In genomic region chr9:97397220-97397619, GRCh38 we compare ENCODE assay signal across 12 cellular contexts. TPM values are rescaled to one million over a fixed set of nuclear protein-coding genes. Genes with fewer than 3 reads are reported as not detected.
DNase-seq lines count a peak whose midpoint lies in the region; ATAC-seq, FAIRE-seq and TF ChIP-seq lines count a peak whose summit lies in the region.
"Had no signal": no experiment of that assay in that cellular context is flagged by ENCODE, and none has a peak within 500 bp of the region (broad histone marks: within the 10 kb centered on the region; RNA-seq: fewer than 3 reads in every experiment).

No MANE protein-coding gene starts in this region.

- H3K36me3 ChIP-seq in PC-3 (ENCODE audit: low read depth, low read length), result no peaks in the 10 kb centered on the region
- H3K36me3 ChIP-seq: heart right ventricle, right lobe of liver had no signal

- H3K27ac ChIP-seq in PC-3 (ENCODE audit: low read length), result peak overlapping the region; percentile 35
- H3K27ac ChIP-seq: heart right ventricle, right lobe of liver had no signal

- DNase-seq in activated CD8-positive, alpha-beta memory T cell treated with anti-CD3 and anti-CD28 coated beads, Interleukin-2, amount 10 ng/mL, durations not matched to agents 7 days and 5 days, result peak; percentile 90
- no peak for DNase-seq in activated CD8-positive, alpha-beta memory T cell treated with anti-CD3 and anti-CD28 coated beads for 24 hours
- DNase-seq in PC-3 (peak; percentile 62), kidney tubule cell (ENCODE audit: low spot score) (peak; percentile 92), HTR-8/SVneo (ENCODE audit: insufficient read length, low spot score) (no peak), HPDE6-E6E7 (ENCODE audit: extremely low spot score) (no peak), amniotic stem cell (lab: John Stamatoyannopoulos, UW) (no peak)
- DNase-seq: heart right ventricle, NCI-H524 treated with DMSO at 0.1 percent for 48 hours, right lobe of liver had no signal

- TF ChIP-seq CTCF in PC-3 (conservative IDR thresholded peaks at IDR 0.05; ENCODE audit: low read depth, low read length), result no peak

- FAIRE-seq in HTR-8/SVneo (lab: Jason Lieb, UNC), result no peak
- FAIRE-seq: G401.6 had no signal

- peaks cover 40% of the 10 kb centered on the region for H3K4me1 Mint-ChIP-seq in activated CD8-positive, alpha-beta memory T cell treated with anti-CD3 and anti-CD28 coated beads, Interleukin-2, amount 10 ng/mL, durations not matched to agents 7 days and 5 days

- intact Hi-C loops in PC-3 (cut with micrococcal nuclease), result no loop called here

- peaks cover 18% of the 10 kb centered on the region for H3K4me1 ChIP-seq in PC-3 (ENCODE audit: insufficient read depth, low read length)

- ATAC-seq in activated CD8-positive, alpha-beta memory T cell treated with anti-CD3 and anti-CD28 coated beads, Interleukin-2, amount 10 ng/mL, durations not matched to agents 7 days and 5 days, result peak; percentile 93
- ATAC-seq in GM21723 (IDR thresholded peaks at IDR 0.05; ENCODE audit: unreplicated experiment) (peak; percentile 46), PC-3 (peak; percentile 47)
- ATAC-seq: heart right ventricle, right lobe of liver had no signal

- CTCF ChIA-PET in activated CD8-positive, alpha-beta memory T cell treated with anti-CD3 and anti-CD28 coated beads, Interleukin-2, amount 10 ng/mL, durations not matched to agents 7 days and 5 days (lab: Charles Lee), result interaction anchor here (0.7 to 8.4 kb wide), 9 partner anchors 12 to 973 kb away, joined by 3 to 70 read pairs (median 4); partner anchors contain the start of gene TDRD7
- CTCF ChIA-PET in PC-3 (lab: Charles Lee), result no interaction called here

- H3K79me2 ChIP-seq in PC-3 (ENCODE audit: low read length), result no peaks in the 10 kb centered on the region

- POLR2A ChIA-PET in PC-3 (lab: Charles Lee; ENCODE audit: unreplicated experiment), result no interaction called here

- H3K4me3 Mint-ChIP-seq in activated CD8-positive, alpha-beta memory T cell treated with anti-CD3 and anti-CD28 coated beads, Interleukin-2, amount 10 ng/mL, durations not matched to agents 7 days and 5 days, result no peak overlapping the region

- peaks cover 73% of the 10 kb centered on the region for H3K27me3 Mint-ChIP-seq in activated CD8-positive, alpha-beta memory T cell treated with anti-CD3 and anti-CD28 coated beads, Interleukin-2, amount 10 ng/mL, durations not matched to agents 7 days and 5 days

- no peak overlapping the region for H3K9ac ChIP-seq in PC-3 (ENCODE audit: low read length)

- no peaks in the 10 kb centered on the region for H3F3A ChIP-seq in PC-3 (ENCODE audit: low read length, unreplicated experiment)

- no peaks in the 10 kb centered on the region for H3K27me3 ChIP-seq in PC-3 (ENCODE audit: low read length)
- H3K27me3 ChIP-seq: heart right ventricle, right lobe of liver had no signal

- no peak overlapping the region; the same call in 1 of the 2 replicates for H3K4me2 ChIP-seq in PC-3 (ENCODE audit: low read length)

- H3K9me3 ChIP-seq in PC-3 (ENCODE audit: low read length), result no peaks in the 10 kb centered on the region
- H3K9me3 ChIP-seq: heart right ventricle, right lobe of liver had no signal

- H3K36me3 Mint-ChIP-seq in activated CD8-positive, alpha-beta memory T cell treated with anti-CD3 and anti-CD28 coated beads, Interleukin-2, amount 10 ng/mL, durations not matched to agents 7 days and 5 days, result peaks cover 4% of the 10 kb centered on the region

- peak overlapping the region; percentile 47 for H3K27ac Mint-ChIP-seq in activated CD8-positive, alpha-beta memory T cell treated with anti-CD3 and anti-CD28 coated beads, Interleukin-2, amount 10 ng/mL, durations not matched to agents 7 days and 5 days

- H3K9me3 Mint-ChIP-seq in activated CD8-positive, alpha-beta memory T cell treated with anti-CD3 and anti-CD28 coated beads, Interleukin-2, amount 10 ng/mL, durations not matched to agents 7 days and 5 days (ENCODE audit: low read depth), result no peaks in the 10 kb centered on the region

- no peak overlapping the region for H3K4me3 ChIP-seq in PC-3 (ENCODE audit: low read length)
- H3K4me3 ChIP-seq: heart right ventricle, right lobe of liver had no signal

- H4K20me1 ChIP-seq in PC-3 (ENCODE audit: low read length), result no peaks in the 10 kb centered on the region

- no peak overlapping the region for H2AFZ ChIP-seq in PC-3 (ENCODE audit: low read length)

- BruUV-seq in PC-3 (replicated peaks; lab: Mats Ljungman, UMichigan), result no TSS peak

- H3K9me2 ChIP-seq in PC-3 (replicated peaks; ENCODE audit: low read length), result no peaks in the 10 kb centered on the region

RNA-seq across cellular contexts. Expression of gene TDRD7, which starts 14.7 kb away (rescaled TPM):
- total RNA-seq in activated CD8-positive, alpha-beta memory T cell treated with anti-CD3 and anti-CD28 coated beads, Interleukin-2, amount 10 ng/mL, durations not matched to agents 7 days and 5 days, result 10 to 100 TPM; 10.3 to 15.3 TPM
- 4.2 and 4.3 TPM in 2 replicates for total RNA-seq in PC-3 (2014; rRNA removed)

Comparison
In these comparisons a context has a peak if more than half of its experiments do, and no peak if none do; other contexts are left out.
1. DNase-seq: peak in activated CD8-positive, alpha-beta memory T cell treated with anti-CD3 and anti-CD28 coated beads, Interleukin-2, amount 10 ng/mL, durations not matched to agents 7 days and 5 days (single experiment), PC-3 (single experiment) and kidney tubule cell (single experiment); none in activated CD8-positive, alpha-beta memory T cell treated with anti-CD3 and anti-CD28 coated beads for 24 hours (single experiment), HTR-8/SVneo (single experiment), HPDE6-E6E7 (single experiment) and amniotic stem cell (single experiment).
2. Peak in every context shown above with its lines, with median percentiles within 50 percentile points of each other: ATAC-seq.